In genomic region chr15:59436774-59437472, GRCh38 we compare ENCODE assay signal across 8 cellular contexts. TPM values are rescaled to one million over a fixed set of nuclear protein-coding genes. Genes with fewer than 3 reads are reported as not detected.
DNase-seq lines count a peak whose midpoint lies in the region; ATAC-seq and TF ChIP-seq lines count a peak whose summit lies in the region.
"Had no signal": no experiment of that assay in that cellular context is flagged by ENCODE, and none has a peak within 500 bp of the region (broad histone marks: within the 10 kb centered on the region; RNA-seq: fewer than 3 reads in every experiment).

No MANE protein-coding gene starts in this region.

- peak overlapping the region; percentile 4 to 73 (median 51) for H3K9ac ChIP-seq in skeletal muscle tissue (ENCODE audit: low read depth in 1 of 3, low read length in 3 of 3)

- no peak for TF ChIP-seq CTCF in fibroblast of villous mesenchyme (IDR thresholded peaks at IDR 0.05; ENCODE audit: insufficient read depth, low read depth, low read length)

- DNase-seq in H7 = no peak
- DNase-seq in RPMI7951 (ENCODE audit: low read depth) = peak; percentile 24
- no peak for DNase-seq in fibroblast of villous mesenchyme (ENCODE audit: low read depth)

- ATAC-seq in GM18907 (IDR thresholded peaks at IDR 0.05; ENCODE audit: unreplicated experiment) (no peak), GM18517 (IDR thresholded peaks at IDR 0.05; ENCODE audit: unreplicated experiment) (no peak), HG03442 (IDR thresholded peaks at IDR 0.05; ENCODE audit: unreplicated experiment) (no peak)

- peaks cover 11 to 16% (median 12%) of the 10 kb centered on the region in 3 donors for H3K4me1 ChIP-seq in skeletal muscle tissue (ENCODE audit: control insufficient read depth in 3 of 3, insufficient read depth in 3 of 3, low read length in 3 of 3)

- H3K4me3 ChIP-seq in H7 (ENCODE audit: insufficient read depth, low read depth, low read length) (peak overlapping the region; percentile 49; the same call in 1 of the 2 replicates), fibroblast of villous mesenchyme (ENCODE audit: low read depth, low read length) (peak overlapping the region; percentile 60), skeletal muscle tissue (ENCODE audit: low read length in 3 of 3) (peak overlapping the region; percentile 68 to 77 (median 77))

- H3K36me3 ChIP-seq in H7 (replicated peaks; ENCODE audit: control insufficient read depth, insufficient read depth, low read length) (no peaks in the 10 kb centered on the region), skeletal muscle tissue (ENCODE audit: control insufficient read depth in 3 of 3, insufficient read depth in 3 of 3, low read length in 3 of 3) (no peaks in the 10 kb centered on the region)
- H3K36me3 ChIP-seq: SJSA1 had no signal

- H3K9me3 ChIP-seq in skeletal muscle tissue (ENCODE audit: control insufficient read depth in 3 of 3, low read length in 3 of 3) = no peaks in the 10 kb centered on the region
- H3K9me3 ChIP-seq: SJSA1 had no signal

- H3K27me3 ChIP-seq in H7 (ENCODE audit: control insufficient read depth, insufficient read depth, low read length) (peaks cover 50% of the 10 kb centered on the region), skeletal muscle tissue (ENCODE audit: control insufficient read depth in 3 of 3, insufficient read depth in 3 of 3, low read length in 3 of 3) (no peaks in the 10 kb centered on the region)

- no peak overlapping the region for H3K27ac ChIP-seq in skeletal muscle tissue (ENCODE audit: low read depth, low read length)
- H3K27ac ChIP-seq: SJSA1 had no signal

RNA-seq across cellular contexts. Expression of gene FAM81A, which starts 1.1 kb away (rescaled TPM):
- 0.07 and 0.21 TPM in 2 replicates for total RNA-seq in H7 (2014; rRNA removed; shearing (Covaris generic))
- 2.4 and 4.9 TPM in 2 replicates for total RNA-seq in RPMI7951 (2014; rRNA removed; shearing (Covaris generic))
- total RNA-seq in fibroblast of villous mesenchyme (under 0.01 TPM in 2 replicates), skeletal muscle tissue (0.52 TPM)
